2 cellular contexts compared by ENCODE assay signal in the genomic region with DNA sequence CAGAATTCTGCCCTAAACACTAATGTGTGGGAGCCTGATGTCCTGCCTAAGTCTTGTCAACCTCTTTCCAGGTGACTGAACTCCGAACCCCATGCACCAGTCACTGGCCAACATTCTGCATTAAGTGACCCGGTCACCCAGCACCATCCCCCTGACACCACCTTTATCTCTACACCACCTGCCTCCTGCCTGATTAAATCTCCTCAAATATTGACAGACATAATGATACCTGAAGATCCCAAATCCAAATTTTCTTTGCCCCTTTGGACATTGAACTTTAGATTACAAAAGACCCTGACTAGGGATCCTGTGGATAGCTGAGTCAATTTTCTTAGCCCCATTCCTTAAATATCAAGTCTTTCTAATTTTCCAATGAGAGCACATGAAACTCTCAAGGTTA.
TF ChIP-seq lines count a peak whose summit lies in the region.

No MANE protein-coding gene starts in this region.

TF ChIP-seq in liver, 16 proteins besides CTCF, POLR2A, EP300 and RAD21 (continued from another document):
- TF ChIP-seq, protein P1, sequence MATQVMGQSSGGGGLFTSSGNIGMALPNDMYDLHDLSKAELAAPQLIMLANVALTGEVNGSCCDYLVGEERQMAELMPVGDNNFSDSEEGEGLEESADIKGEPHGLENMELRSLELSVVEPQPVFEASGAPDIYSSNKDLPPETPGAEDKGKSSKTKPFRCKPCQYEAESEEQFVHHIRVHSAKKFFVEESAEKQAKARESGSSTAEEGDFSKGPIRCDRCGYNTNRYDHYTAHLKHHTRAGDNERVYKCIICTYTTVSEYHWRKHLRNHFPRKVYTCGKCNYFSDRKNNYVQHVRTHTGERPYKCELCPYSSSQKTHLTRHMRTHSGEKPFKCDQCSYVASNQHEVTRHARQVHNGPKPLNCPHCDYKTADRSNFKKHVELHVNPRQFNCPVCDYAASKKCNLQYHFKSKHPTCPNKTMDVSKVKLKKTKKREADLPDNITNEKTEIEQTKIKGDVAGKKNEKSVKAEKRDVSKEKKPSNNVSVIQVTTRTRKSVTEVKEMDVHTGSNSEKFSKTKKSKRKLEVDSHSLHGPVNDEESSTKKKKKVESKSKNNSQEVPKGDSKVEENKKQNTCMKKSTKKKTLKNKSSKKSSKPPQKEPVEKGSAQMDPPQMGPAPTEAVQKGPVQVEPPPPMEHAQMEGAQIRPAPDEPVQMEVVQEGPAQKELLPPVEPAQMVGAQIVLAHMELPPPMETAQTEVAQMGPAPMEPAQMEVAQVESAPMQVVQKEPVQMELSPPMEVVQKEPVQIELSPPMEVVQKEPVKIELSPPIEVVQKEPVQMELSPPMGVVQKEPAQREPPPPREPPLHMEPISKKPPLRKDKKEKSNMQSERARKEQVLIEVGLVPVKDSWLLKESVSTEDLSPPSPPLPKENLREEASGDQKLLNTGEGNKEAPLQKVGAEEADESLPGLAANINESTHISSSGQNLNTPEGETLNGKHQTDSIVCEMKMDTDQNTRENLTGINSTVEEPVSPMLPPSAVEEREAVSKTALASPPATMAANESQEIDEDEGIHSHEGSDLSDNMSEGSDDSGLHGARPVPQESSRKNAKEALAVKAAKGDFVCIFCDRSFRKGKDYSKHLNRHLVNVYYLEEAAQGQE (IDR thresholded peaks at IDR 0.05), result peak; percentile 37
- TF ChIP-seq NR2F2 (IDR thresholded peaks at IDR 0.05), result peak; percentile 26
- TF ChIP-seq TAF1 (conservative IDR thresholded peaks at IDR 0.05), result no peak
- TF ChIP-seq, protein P2, sequence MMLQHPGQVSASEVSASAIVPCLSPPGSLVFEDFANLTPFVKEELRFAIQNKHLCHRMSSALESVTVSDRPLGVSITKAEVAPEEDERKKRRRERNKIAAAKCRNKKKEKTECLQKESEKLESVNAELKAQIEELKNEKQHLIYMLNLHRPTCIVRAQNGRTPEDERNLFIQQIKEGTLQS (IDR thresholded peaks at IDR 0.05), result no peak
- peak; percentile 97 for TF ChIP-seq RXRA (IDR thresholded peaks at IDR 0.05)
- TF ChIP-seq, protein P3, sequence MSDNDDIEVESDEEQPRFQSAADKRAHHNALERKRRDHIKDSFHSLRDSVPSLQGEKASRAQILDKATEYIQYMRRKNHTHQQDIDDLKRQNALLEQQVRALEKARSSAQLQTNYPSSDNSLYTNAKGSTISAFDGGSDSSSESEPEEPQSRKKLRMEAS (IDR thresholded peaks at IDR 0.05), result no peak
- TF ChIP-seq JUND (IDR thresholded peaks at IDR 0.05), result peak in 1 of 2 donors; percentile 77
- TF ChIP-seq, protein P4, sequence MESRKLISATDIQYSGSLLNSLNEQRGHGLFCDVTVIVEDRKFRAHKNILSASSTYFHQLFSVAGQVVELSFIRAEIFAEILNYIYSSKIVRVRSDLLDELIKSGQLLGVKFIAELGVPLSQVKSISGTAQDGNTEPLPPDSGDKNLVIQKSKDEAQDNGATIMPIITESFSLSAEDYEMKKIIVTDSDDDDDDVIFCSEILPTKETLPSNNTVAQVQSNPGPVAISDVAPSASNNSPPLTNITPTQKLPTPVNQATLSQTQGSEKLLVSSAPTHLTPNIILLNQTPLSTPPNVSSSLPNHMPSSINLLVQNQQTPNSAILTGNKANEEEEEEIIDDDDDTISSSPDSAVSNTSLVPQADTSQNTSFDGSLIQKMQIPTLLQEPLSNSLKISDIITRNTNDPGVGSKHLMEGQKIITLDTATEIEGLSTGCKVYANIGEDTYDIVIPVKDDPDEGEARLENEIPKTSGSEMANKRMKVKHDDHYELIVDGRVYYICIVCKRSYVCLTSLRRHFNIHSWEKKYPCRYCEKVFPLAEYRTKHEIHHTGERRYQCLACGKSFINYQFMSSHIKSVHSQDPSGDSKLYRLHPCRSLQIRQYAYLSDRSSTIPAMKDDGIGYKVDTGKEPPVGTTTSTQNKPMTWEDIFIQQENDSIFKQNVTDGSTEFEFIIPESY (IDR thresholded peaks at IDR 0.05), result peak; percentile 72
- TF ChIP-seq HNF4G (IDR thresholded peaks at IDR 0.05), result peak; percentile 70
TF ChIP-seq in liver: peak in this region for 12.

TF ChIP-seq in HepG2, 621 proteins besides CTCF, POLR2A, EP300 and RAD21 (continued from another document):
- TF ChIP-seq THAP9 (CRISPR knock-in tag; IDR thresholded peaks at IDR 0.05; ENCODE audit: borderline replicate concordance) (no peak), ZKSCAN8 (CRISPR knock-in tag; IDR thresholded peaks at IDR 0.05; ENCODE audit: borderline replicate concordance) (no peak)
- TF ChIP-seq, protein P5, sequence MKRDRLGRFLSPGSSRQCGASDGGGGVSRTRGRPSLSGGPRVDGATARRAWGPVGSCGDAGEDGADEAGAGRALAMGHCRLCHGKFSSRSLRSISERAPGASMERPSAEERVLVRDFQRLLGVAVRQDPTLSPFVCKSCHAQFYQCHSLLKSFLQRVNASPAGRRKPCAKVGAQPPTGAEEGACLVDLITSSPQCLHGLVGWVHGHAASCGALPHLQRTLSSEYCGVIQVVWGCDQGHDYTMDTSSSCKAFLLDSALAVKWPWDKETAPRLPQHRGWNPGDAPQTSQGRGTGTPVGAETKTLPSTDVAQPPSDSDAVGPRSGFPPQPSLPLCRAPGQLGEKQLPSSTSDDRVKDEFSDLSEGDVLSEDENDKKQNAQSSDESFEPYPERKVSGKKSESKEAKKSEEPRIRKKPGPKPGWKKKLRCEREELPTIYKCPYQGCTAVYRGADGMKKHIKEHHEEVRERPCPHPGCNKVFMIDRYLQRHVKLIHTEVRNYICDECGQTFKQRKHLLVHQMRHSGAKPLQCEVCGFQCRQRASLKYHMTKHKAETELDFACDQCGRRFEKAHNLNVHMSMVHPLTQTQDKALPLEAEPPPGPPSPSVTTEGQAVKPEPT (CRISPR knock-in tag; IDR thresholded peaks at IDR 0.05; ENCODE audit: low read depth), result no peak
TF ChIP-seq in HepG2: peak in this region for 0.
